Comparison of ENCODE assay signal across 12 cellular contexts in genomic region chr19:6976197-6976596, GRCh38. TPM values are rescaled to one million over a fixed set of nuclear protein-coding genes. Genes with fewer than 3 reads are reported as not detected.
"Had no signal": no experiment of that assay in that cellular context is flagged by ENCODE, and none has a peak within 500 bp of the region (broad histone marks: within the 10 kb centered on the region; RNA-seq: fewer than 3 reads in every experiment).

No MANE protein-coding gene starts in this region.

- H3K4me2 ChIP-seq: GM23338 had no signal

- H3K9ac ChIP-seq: GM23248 had no signal

- FAIRE-seq: H1, H54 had no signal

- H3K4me3 ChIP-seq: GM23248, GM23338, HAP-1 had no signal

- ATAC-seq: GM23338, HCT116 had no signal

- DNase-seq: GM23248, GOT3, H7, H9, HCEC 1CT, HFFc6 had no signal

- H3K27ac ChIP-seq: GM23248 had no signal

- H2AFZ ChIP-seq: GM23248, GM23338 had no signal

- H3K36me3 ChIP-seq: HAP-1 had no signal

- H3K4me1 ChIP-seq: HAP-1 had no signal

RNA-seq across cellular contexts. Expression of gene MBD3L2B, which starts 45.0 kb away (rescaled TPM):
- total RNA-seq: GM23248, GM23338, H1, H4, H7, H9, HFFc6 had no signal
- polyA plus RNA-seq: GM23248, GM23338, H1 had no signal

RNA-seq across cellular contexts. Expression of gene MBD3L5, which starts 54.2 kb away (rescaled TPM):
- total RNA-seq: GM23248, GM23338, H1, H4, H7, H9, HFFc6 had no signal
- polyA plus RNA-seq: GM23248, GM23338, H1 had no signal
